ENCODE assay signal across 8 cellular contexts in the genomic region with DNA sequence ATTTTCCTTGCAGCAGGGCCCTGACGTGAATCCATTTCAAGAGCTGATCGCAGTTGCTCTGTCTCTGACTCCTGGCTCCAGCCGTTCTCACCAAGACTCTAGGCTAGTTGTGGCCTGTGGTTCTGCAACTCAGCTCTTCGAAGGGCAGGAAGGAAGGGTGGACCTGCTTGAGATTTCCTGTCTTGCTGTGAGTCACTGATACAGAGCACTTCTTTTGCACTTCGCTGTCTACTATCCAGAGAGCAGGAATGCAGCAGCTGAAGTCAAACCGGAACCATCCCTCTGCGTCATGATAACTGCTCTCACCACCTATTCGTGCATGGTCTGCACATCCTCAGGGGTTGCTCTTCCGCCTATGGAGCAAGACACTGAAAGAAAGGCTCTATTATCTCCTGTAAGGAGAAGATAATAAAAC. TPM values are rescaled to one million over a fixed set of nuclear protein-coding genes. Genes with fewer than 3 reads are reported as not detected.
DNase-seq lines count a peak whose midpoint lies in the region; ATAC-seq lines count a peak whose summit lies in the region.

No MANE protein-coding gene starts in this region.

- H3K27me3 Mint-ChIP-seq in IgD-negative memory B cell, result peaks cover 2% of the 10 kb centered on the region

- peak overlapping the region; percentile 87 for H3K4me2 ChIP-seq in BLaER1

- H3K4me1 Mint-ChIP-seq in IgD-negative memory B cell, result peaks cover 30 to 38% (median 36%) of the 10 kb centered on the region in 3 donors

- no peaks in the 10 kb centered on the region for H4K20me1 ChIP-seq in BLaER1

- peak; percentile 58 to 62 for DNase-seq in activated CD4-positive, alpha-beta T cell treated with anti-CD3 and anti-CD28 coated beads for 4 hours
- DNase-seq in dermis blood vessel endothelial cell, result peak; percentile 95
- peak; percentile 29 for DNase-seq in midbrain (lab: John Stamatoyannopoulos, UW)
- DNase-seq in stimulated activated CD8-positive, alpha-beta memory T cell treated with anti-CD3 and anti-CD28 coated beads, Interleukin-7, amount 100 ng/mL, for 1 hour (ENCODE audit: low read depth in 2 of 2), result peak; percentile 51 to 56
- DNase-seq in mesenteric fat pad (ENCODE audit: low spot score), result no peak

- peak overlapping the region; percentile 9; the same call in 1 of the 2 replicates for H3K9ac ChIP-seq in BLaER1

- peaks cover 1 to 5% (median 2%) of the 10 kb centered on the region in 3 donors for H3K9me3 Mint-ChIP-seq in IgD-negative memory B cell

- no peaks in the 10 kb centered on the region for H3K27me3 ChIP-seq in BLaER1

- H3K4me3 ChIP-seq in BLaER1, result peak overlapping the region; percentile 28; the same call in 1 of the 2 replicates

- H3K27ac ChIP-seq in BLaER1, result peak overlapping the region; percentile 88

- no peaks in the 10 kb centered on the region for H3K36me3 ChIP-seq in BLaER1

- peaks cover 27% of the 10 kb centered on the region for H3K4me1 ChIP-seq in BLaER1

- H3K9me3 ChIP-seq in BLaER1, result no peaks in the 10 kb centered on the region

- peak; percentile 99 for ATAC-seq in GM21423 (IDR thresholded peaks at IDR 0.05; ENCODE audit: unreplicated experiment)

- H3K36me3 Mint-ChIP-seq in IgD-negative memory B cell, result peaks cover 1% of the 10 kb centered on the region

- peak overlapping the region; percentile 11 to 90 (median 55) for H3K4me3 Mint-ChIP-seq in IgD-negative memory B cell

- peak overlapping the region; percentile 12 to 94 (median 86) for H3K27ac Mint-ChIP-seq in IgD-negative memory B cell

RNA-seq across cellular contexts. Expression of a gene that starts 59.7 kb away (rescaled TPM):
- 9.8 TPM for polyA plus RNA-seq in IgD-negative memory B cell
- total RNA-seq in dermis blood vessel endothelial cell (21.2 and 24.0 TPM in 2 replicates), mesenteric fat pad (17.0 TPM)
